Comparison of ENCODE assay signal across 8 cellular contexts in the genomic region with DNA sequence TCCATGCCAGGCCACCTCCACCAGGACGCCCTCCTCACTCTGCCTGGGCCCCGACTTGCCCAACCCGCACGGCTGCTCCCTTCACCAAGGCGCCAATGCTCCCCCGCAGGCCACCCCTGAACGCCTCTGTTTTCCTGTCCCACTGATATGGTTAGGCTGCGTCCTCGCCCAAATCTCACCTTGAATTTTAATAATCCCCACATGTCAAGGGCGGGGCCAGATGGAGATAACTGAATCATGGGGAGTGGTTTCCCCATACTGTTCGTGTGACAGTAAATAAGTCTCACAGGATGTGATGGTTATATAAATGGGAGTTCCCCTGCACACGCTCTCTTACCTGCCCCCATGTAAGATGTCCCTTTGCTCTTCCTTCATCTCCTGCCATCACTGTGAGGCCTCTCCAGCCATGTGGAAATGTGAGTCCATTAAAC. TPM values are rescaled to one million over a fixed set of nuclear protein-coding genes. Genes with fewer than 3 reads are reported as not detected.
DNase-seq lines count a peak whose midpoint lies in the region; ATAC-seq, FAIRE-seq and TF ChIP-seq lines count a peak whose summit lies in the region.

No MANE protein-coding gene starts in this region.

- no peak for TF ChIP-seq CTCF in uterus (IDR thresholded peaks at IDR 0.05)

- peaks cover 46% of the 10 kb centered on the region for H3K36me3 Mint-ChIP-seq in activated CD4-positive, alpha-beta T cell treated with anti-CD3 and anti-CD28 coated beads for 36 hours (ENCODE audit: low read depth)
- peaks cover 41% of the 10 kb centered on the region for H3K36me3 Mint-ChIP-seq in activated naive CD8-positive, alpha-beta T cell treated with anti-CD3 and anti-CD28 coated beads, Interleukin-2, amount 50 U/mL, for 24 hours (ENCODE audit: low read depth)

- H3K9me3 ChIP-seq in uterus = no peaks in the 10 kb centered on the region

- H3K36me3 ChIP-seq in uterus = no peaks in the 10 kb centered on the region

- H3K4me3 Mint-ChIP-seq in activated CD4-positive, alpha-beta T cell treated with anti-CD3 and anti-CD28 coated beads for 36 hours = peak overlapping the region; percentile 63
- peak overlapping the region; percentile 57 for H3K4me3 Mint-ChIP-seq in activated naive CD8-positive, alpha-beta T cell treated with anti-CD3 and anti-CD28 coated beads, Interleukin-2, amount 50 U/mL, for 24 hours

- H3K27ac ChIP-seq in uterus = no peak overlapping the region

- POLR2A ChIA-PET in activated CD4-positive, alpha-beta T cell treated with anti-CD3 and anti-CD28 coated beads for 36 hours (lab: Charles Lee) = no interaction called here

- DNase-seq in activated CD4-positive, alpha-beta T cell treated with anti-CD3 and anti-CD28 coated beads for 36 hours = peak; percentile 77
- peak; percentile 49 for DNase-seq in activated naive CD8-positive, alpha-beta T cell treated with anti-CD3 and anti-CD28 coated beads, Interleukin-2, amount 50 U/mL, for 24 hours
- peak; percentile 17 for DNase-seq in stimulated activated CD8-positive, alpha-beta memory T cell treated with anti-CD3 and anti-CD28 coated beads, Interleukin-7, amount 100 ng/mL, for 24 hours (ENCODE audit: low read depth)
- no peak for DNase-seq in uterus
- DNase-seq in cortex of kidney (lab: John Stamatoyannopoulos, UW) = no peak
- no peak for DNase-seq in NCI-H2081 treated with DMSO at 0.1 percent for 48 hours (lab: John Stamatoyannopoulos, UW)
- no peak for DNase-seq in H54 (ENCODE audit: insufficient read length, low spot score)

- no peaks in the 10 kb centered on the region for H3K4me1 ChIP-seq in uterus

- intact Hi-C loops in activated CD4-positive, alpha-beta T cell treated with anti-CD3 and anti-CD28 coated beads for 36 hours (cut with DNase I, micrococcal nuclease) = loop anchor here (1.0 to 5.0 kb wide), 4 partner anchors 8 to 925 kb away; a partner anchor contains a TSS
- intact Hi-C loops in uterus (cut with DNase I; ENCODE audit: low total_unique reads) = no loop called here

- peak overlapping the region; percentile 96 for H3K27ac Mint-ChIP-seq in activated CD4-positive, alpha-beta T cell treated with anti-CD3 and anti-CD28 coated beads for 36 hours
- H3K27ac Mint-ChIP-seq in activated naive CD8-positive, alpha-beta T cell treated with anti-CD3 and anti-CD28 coated beads, Interleukin-2, amount 50 U/mL, for 24 hours = peak overlapping the region; percentile 83

- no peaks in the 10 kb centered on the region for H3K27me3 ChIP-seq in uterus

- peak; percentile 66 for ATAC-seq in GM21737 (IDR thresholded peaks at IDR 0.05; ENCODE audit: unreplicated experiment)
- peak; percentile 95 for ATAC-seq in activated CD4-positive, alpha-beta T cell treated with anti-CD3 and anti-CD28 coated beads for 36 hours
- ATAC-seq in activated naive CD8-positive, alpha-beta T cell treated with anti-CD3 and anti-CD28 coated beads, Interleukin-2, amount 50 U/mL, for 24 hours = peak; percentile 99

- no peaks in the 10 kb centered on the region for H3K27me3 Mint-ChIP-seq in activated CD4-positive, alpha-beta T cell treated with anti-CD3 and anti-CD28 coated beads for 36 hours
- H3K27me3 Mint-ChIP-seq in activated naive CD8-positive, alpha-beta T cell treated with anti-CD3 and anti-CD28 coated beads, Interleukin-2, amount 50 U/mL, for 24 hours = no peaks in the 10 kb centered on the region

- peaks cover 9% of the 10 kb centered on the region for H3K9me3 Mint-ChIP-seq in activated CD4-positive, alpha-beta T cell treated with anti-CD3 and anti-CD28 coated beads for 36 hours (ENCODE audit: low read depth)
- peaks cover 12% of the 10 kb centered on the region for H3K9me3 Mint-ChIP-seq in activated naive CD8-positive, alpha-beta T cell treated with anti-CD3 and anti-CD28 coated beads, Interleukin-2, amount 50 U/mL, for 24 hours

- FAIRE-seq in H54 (lab: Jason Lieb, UNC) = no peak

- peaks cover 31% of the 10 kb centered on the region for H3K4me1 Mint-ChIP-seq in activated CD4-positive, alpha-beta T cell treated with anti-CD3 and anti-CD28 coated beads for 36 hours
- peaks cover 33% of the 10 kb centered on the region for H3K4me1 Mint-ChIP-seq in activated naive CD8-positive, alpha-beta T cell treated with anti-CD3 and anti-CD28 coated beads, Interleukin-2, amount 50 U/mL, for 24 hours

- TF ChIP-seq POLR2A in uterus (IDR thresholded peaks at IDR 0.05) = no peak
- TF ChIP-seq POLR2A in H54 (IDR thresholded peaks at IDR 0.05; ENCODE audit: low read depth, low read length) = no peak

- H3K4me3 ChIP-seq in uterus = no peak overlapping the region

- CTCF ChIA-PET in activated CD4-positive, alpha-beta T cell treated with anti-CD3 and anti-CD28 coated beads for 36 hours (lab: Charles Lee) = no interaction called here

RNA-seq across cellular contexts. Expression of a gene that starts 29.8 kb away (rescaled TPM):
- total RNA-seq in activated CD4-positive, alpha-beta T cell treated with anti-CD3 and anti-CD28 coated beads for 36 hours = 10 to 100 TPM; 38.4 to 62.8 TPM
- total RNA-seq in uterus = 10 to 100 TPM; 40.5 to 95.4 (median 65.2) TPM

Comparison
In these comparisons a context has a peak if more than half of its experiments do, and no peak if none do; other contexts are left out.
1. DNase-seq: peak in activated CD4-positive, alpha-beta T cell treated with anti-CD3 and anti-CD28 coated beads for 36 hours (single experiment), activated naive CD8-positive, alpha-beta T cell treated with anti-CD3 and anti-CD28 coated beads, Interleukin-2, amount 50 U/mL, for 24 hours (single experiment) and stimulated activated CD8-positive, alpha-beta memory T cell treated with anti-CD3 and anti-CD28 coated beads, Interleukin-7, amount 100 ng/mL, for 24 hours (single experiment); none in uterus (0 of 2), cortex of kidney (single experiment), NCI-H2081 treated with DMSO at 0.1 percent for 48 hours (single experiment) and H54 (single experiment).
2. Peak in every context shown above with its lines, with median percentiles within 50 percentile points of each other: ATAC-seq.